ENCODE assay signal across 14 cellular contexts in genomic region chr9:93674580-93675335, GRCh38.
DNase-seq lines count a peak whose midpoint lies in the region; ATAC-seq and TF ChIP-seq lines count a peak whose summit lies in the region.
"Had no signal": no experiment of that assay in that cellular context is flagged by ENCODE, and none has a peak within 500 bp of the region (broad histone marks: within the 10 kb centered on the region; RNA-seq: fewer than 3 reads in every experiment).

No MANE protein-coding gene starts in this region.

- peaks cover 12% of the 10 kb centered on the region for H3K36me3 Mint-ChIP-seq in activated naive CD4-positive, alpha-beta T cell treated with anti-CD3 and anti-CD28 coated beads for 36 hours (ENCODE audit: low read depth)
- H3K36me3 Mint-ChIP-seq in natural killer cell: no peaks in the 10 kb centered on the region

- peak; percentile 5 for DNase-seq in activated naive CD4-positive, alpha-beta T cell treated with anti-CD3 and anti-CD28 coated beads, Interleukin-2, amount 50 U/mL, for 16 hours
- DNase-seq in activated naive CD4-positive, alpha-beta T cell treated with anti-CD3 and anti-CD28 coated beads for 36 hours: no peak
- DNase-seq in ecto neural progenitor cell (ENCODE audit: low spot score): peak; percentile 36
- peak; percentile 11 for DNase-seq in natural killer cell
- DNase-seq in uterus: peak; percentile 4 to 10
- DNase-seq in mucosa of gallbladder (ENCODE audit: low spot score): no peak
- no peak for DNase-seq in SIG-M5 (lab: John Stamatoyannopoulos, UW)
- DNase-seq in HK-2 (ENCODE audit: unreplicated experiment): no peak
- DNase-seq: Calu3, NCI-H2081 treated with DMSO at 0.1 percent for 48 hours, NCI-H82, substantia nigra had no signal

- no peaks in the 10 kb centered on the region for H3K27me3 Mint-ChIP-seq in activated naive CD4-positive, alpha-beta T cell treated with anti-CD3 and anti-CD28 coated beads for 36 hours (ENCODE audit: low read depth)
- H3K27me3 Mint-ChIP-seq in natural killer cell (ENCODE audit: low read depth in 2 of 2): no peaks in the 10 kb centered on the region

- H3K4me1 Mint-ChIP-seq in activated naive CD4-positive, alpha-beta T cell treated with anti-CD3 and anti-CD28 coated beads for 36 hours (ENCODE audit: low read depth): no peaks in the 10 kb centered on the region
- H3K4me1 Mint-ChIP-seq in natural killer cell: peaks cover 2 to 14% of the 10 kb centered on the region in 2 donors

- no peaks in the 10 kb centered on the region for H3K4me1 ChIP-seq in uterus

- H3K4me3 Mint-ChIP-seq in activated naive CD4-positive, alpha-beta T cell treated with anti-CD3 and anti-CD28 coated beads for 36 hours: no peak overlapping the region
- H3K4me3 Mint-ChIP-seq in natural killer cell: no peak overlapping the region

- no peak overlapping the region for H3K4me3 ChIP-seq in uterus
- H3K4me3 ChIP-seq: skin epidermis had no signal

- no peak overlapping the region for H3K27ac ChIP-seq in uterus
- H3K27ac ChIP-seq: skin epidermis had no signal

- intact Hi-C loops in activated naive CD4-positive, alpha-beta T cell treated with anti-CD3 and anti-CD28 coated beads for 36 hours (cut with micrococcal nuclease): no loop called here
- intact Hi-C loops in natural killer cell (cut with micrococcal nuclease) (no loop called here), uterus (cut with DNase I; ENCODE audit: low total_unique reads) (no loop called here)

- H3K27ac Mint-ChIP-seq in activated naive CD4-positive, alpha-beta T cell treated with anti-CD3 and anti-CD28 coated beads for 36 hours: no peak overlapping the region
- H3K27ac Mint-ChIP-seq in natural killer cell: no peak overlapping the region

- H3K36me3 ChIP-seq in uterus: no peaks in the 10 kb centered on the region

- no peaks in the 10 kb centered on the region for H3K9me3 Mint-ChIP-seq in activated naive CD4-positive, alpha-beta T cell treated with anti-CD3 and anti-CD28 coated beads for 36 hours
- H3K9me3 Mint-ChIP-seq in natural killer cell: no peaks in the 10 kb centered on the region
- H3K9me3 Mint-ChIP-seq: activated naive CD4-positive, alpha-beta T cell treated with anti-CD3 and anti-CD28 coated beads, Interleukin-2, amount 50 U/mL, for 72 hours had no signal

- H3K9me3 ChIP-seq in uterus: no peaks in the 10 kb centered on the region

- no peak for TF ChIP-seq POLR2A in uterus (IDR thresholded peaks at IDR 0.05)

- CTCF ChIA-PET in activated naive CD4-positive, alpha-beta T cell treated with anti-CD3 and anti-CD28 coated beads for 36 hours (lab: Charles Lee): no interaction called here

- TF ChIP-seq CTCF in natural killer cell (IDR thresholded peaks at IDR 0.05) (no peak), uterus (IDR thresholded peaks at IDR 0.05) (no peak)

- no peak for ATAC-seq in natural killer cell
- ATAC-seq: activated naive CD4-positive, alpha-beta T cell treated with anti-CD3 and anti-CD28 coated beads, Interleukin-2, amount 50 U/mL, for 72 hours had no signal

- H3K27me3 ChIP-seq in uterus: no peaks in the 10 kb centered on the region

Comparison
In these comparisons a context has a peak if more than half of its experiments do, and no peak if none do; other contexts are left out.
1. DNase-seq: peak in activated naive CD4-positive, alpha-beta T cell treated with anti-CD3 and anti-CD28 coated beads, Interleukin-2, amount 50 U/mL, for 16 hours (single experiment), ecto neural progenitor cell (single experiment), natural killer cell (single experiment) and uterus (2 of 2); none in activated naive CD4-positive, alpha-beta T cell treated with anti-CD3 and anti-CD28 coated beads for 36 hours (single experiment), mucosa of gallbladder (single experiment), SIG-M5 (single experiment) and HK-2 (single experiment).